Comparison of ENCODE assay signal across 16 cellular contexts in the genomic region with DNA sequence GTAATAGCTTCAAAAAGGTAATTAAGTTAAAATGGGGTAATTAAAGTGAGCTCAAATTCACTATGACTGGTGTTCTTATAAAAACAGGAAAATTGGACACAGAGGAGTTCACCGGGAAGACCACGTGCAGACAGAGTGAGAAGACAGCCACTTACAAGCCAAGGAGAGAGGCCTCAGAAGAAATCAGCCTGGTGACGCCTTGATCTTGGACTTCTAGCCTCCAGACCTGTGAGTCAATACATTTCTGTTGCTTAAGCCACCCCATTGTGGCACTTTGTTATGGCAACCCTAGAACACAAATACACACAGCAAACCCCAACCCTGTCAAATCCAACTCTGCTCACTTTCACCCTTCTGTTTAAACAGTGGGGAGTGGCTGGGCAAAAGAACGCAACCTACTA. TPM values are rescaled to one million over a fixed set of nuclear protein-coding genes. Genes with fewer than 3 reads are reported as not detected.
DNase-seq lines count a peak whose midpoint lies in the region; ATAC-seq and TF ChIP-seq lines count a peak whose summit lies in the region.
"Had no signal": no experiment of that assay in that cellular context is flagged by ENCODE, and none has a peak within 500 bp of the region (broad histone marks: within the 10 kb centered on the region; RNA-seq: fewer than 3 reads in every experiment).

No MANE protein-coding gene starts in this region.

- no peak overlapping the region for H3K27ac ChIP-seq in body of pancreas
- H3K27ac ChIP-seq: tibial nerve had no signal

- H3K4me1 ChIP-seq in body of pancreas = peaks cover 9% of the 10 kb centered on the region

- no peaks in the 10 kb centered on the region for H3K9me3 ChIP-seq in body of pancreas
- H3K9me3 ChIP-seq: tibial nerve had no signal

- no peaks in the 10 kb centered on the region for H3K36me3 ChIP-seq in body of pancreas (replicated peaks in 1 of 2; ENCODE audit: insufficient read depth in 1 of 2, low read depth in 2 of 2)
- H3K36me3 ChIP-seq: tibial nerve had no signal

- no peak for TF ChIP-seq POLR2A in body of pancreas (IDR thresholded peaks at IDR 0.05)

- TF ChIP-seq CTCF in natural killer cell (IDR thresholded peaks at IDR 0.05) (no peak), body of pancreas (IDR thresholded peaks at IDR 0.05) (no peak)

- no peak overlapping the region for H3K4me3 ChIP-seq in body of pancreas
- H3K4me3 ChIP-seq: tibial nerve had no signal

- H3K36me3 Mint-ChIP-seq in natural killer cell = no peaks in the 10 kb centered on the region

- no peak overlapping the region for H3K4me3 Mint-ChIP-seq in natural killer cell
- H3K4me3 Mint-ChIP-seq: CD4-positive, alpha-beta T cell had no signal

- peak; percentile 18 for DNase-seq in SIG-M5 treated with dmso at 0.1 percent for 504 hours (lab: John Stamatoyannopoulos, UW; ENCODE audit: unreplicated experiment)
- DNase-seq in SIG-M5 (lab: John Stamatoyannopoulos, UW) = no peak
- DNase-seq in M059J (ENCODE audit: low read depth) = peak; percentile 77
- DNase-seq in astrocyte of the hippocampus (ENCODE audit: low read depth, low spot score) = peak; percentile 19
- peak; percentile 40 for DNase-seq in natural killer cell
- DNase-seq in kidney tubule cell (ENCODE audit: low spot score) = no peak
- no peak for DNase-seq in body of pancreas
- DNase-seq: 8988T; CD4-positive, alpha-beta T cell; glutamatergic neuron; NCI-H1092 treated with DMSO at 0.1 percent for 48 hours; NCI-H226 had no signal

- intact Hi-C loops in natural killer cell (cut with micrococcal nuclease) = no loop called here
- intact Hi-C loops in body of pancreas (cut with DNase I) = no loop called here

- no peaks in the 10 kb centered on the region for H3K9me3 Mint-ChIP-seq in natural killer cell
- H3K9me3 Mint-ChIP-seq: CD4-positive, alpha-beta T cell had no signal

- no peaks in the 10 kb centered on the region for H3K27me3 ChIP-seq in body of pancreas
- H3K27me3 ChIP-seq: tibial nerve had no signal

- H3K27ac Mint-ChIP-seq in natural killer cell = peak overlapping the region; percentile 57 to 70
- H3K27ac Mint-ChIP-seq: CD4-positive, alpha-beta T cell had no signal

- 65 to 66% methylated on average over 4 of the region's 4 CpGs for WGBS in body of pancreas, 2 donors

- H3K27me3 Mint-ChIP-seq in natural killer cell (ENCODE audit: low read depth in 2 of 2) = no peaks in the 10 kb centered on the region
- H3K27me3 Mint-ChIP-seq: CD4-positive, alpha-beta T cell had no signal

- peaks cover 57 to 67% of the 10 kb centered on the region in 2 donors for H3K4me1 Mint-ChIP-seq in natural killer cell

- ATAC-seq in natural killer cell = peak; percentile 25 to 61 (median 32)
- no peak for ATAC-seq in HG03159 (IDR thresholded peaks at IDR 0.05; ENCODE audit: unreplicated experiment)
- no peak for ATAC-seq in body of pancreas
- ATAC-seq: SK-N-SH treated with all-trans-retinoic acid at 6 μM for 48 hours had no signal

RNA-seq across cellular contexts. Expression of gene CD38, which starts 4.1 kb away (rescaled TPM):
- 0.44 and 0.99 TPM in 2 replicates for total RNA-seq in M059J (2014; rRNA removed; shearing (Covaris generic))
- 100 to 1,000 TPM in 1 of 3 donors, 10 to 100 TPM in 2; 91.8 to 124 (median 98.8) TPM for total RNA-seq in natural killer cell
- total RNA-seq in body of pancreas = 1 to 10 TPM in 1 of 2 donors, under 1 TPM in 1; 0.78 to 2.6 TPM
- total RNA-seq: myocyte had no signal

Comparison
In these comparisons a context has a peak if more than half of its experiments do, and no peak if none do; other contexts are left out.
1. DNase-seq: peak in SIG-M5 treated with dmso at 0.1 percent for 504 hours (single experiment), M059J (single experiment), astrocyte of the hippocampus (single experiment) and natural killer cell (single experiment); none in SIG-M5 (single experiment), kidney tubule cell (single experiment) and body of pancreas (0 of 4).
2. ATAC-seq: peak in natural killer cell (3 of 3); none in HG03159 (single experiment) and body of pancreas (single experiment).
3. RNA of gene CD38, which starts 4.1 kb away (total RNA-seq): 91.8 to 124 TPM in natural killer cell; 0.78 to 2.6 TPM in body of pancreas and 0.44 to 0.99 TPM in M059J; every median in the first group is over 10 times any median in the second.